In genomic region chr7:28530175-28531142, GRCh38 we compare ENCODE assay signal across 1 cellular context.
TF ChIP-seq lines count a peak whose summit lies in the region.

No MANE protein-coding gene starts in this region.

TF ChIP-seq in WTC11, 78 proteins besides CTCF, POLR2A, EP300 and RAD21 (continued from another document):
- no peak for TF ChIP-seq SMAD3 (CRISPR knock-in tag; IDR thresholded peaks at IDR 0.05; ENCODE audit: borderline replicate concordance)
- TF ChIP-seq ZNF532 (CRISPR knock-in tag; IDR thresholded peaks at IDR 0.05; ENCODE audit: borderline replicate concordance): no peak
- TF ChIP-seq AFF4 (CRISPR knock-in tag; IDR thresholded peaks at IDR 0.05; ENCODE audit: borderline replicate concordance): no peak
- no peak for TF ChIP-seq GABPB1 (CRISPR knock-in tag; IDR thresholded peaks at IDR 0.05)
- TF ChIP-seq SMAD4 (CRISPR knock-in tag; IDR thresholded peaks at IDR 0.05): no peak
- TF ChIP-seq USF2 (CRISPR knock-in tag; IDR thresholded peaks at IDR 0.05): no peak
- TF ChIP-seq ZNF138 (CRISPR knock-in tag; conservative IDR thresholded peaks at IDR 0.05): no peak
- TF ChIP-seq PRRX2 (CRISPR knock-in tag; IDR thresholded peaks at IDR 0.05): no peak
- no peak for TF ChIP-seq SP1 (CRISPR knock-in tag; conservative IDR thresholded peaks at IDR 0.05)
